ENCODE assay signal across 8 cellular contexts in genomic region chr1:154608522-154609294, GRCh38. TPM values are rescaled to one million over a fixed set of nuclear protein-coding genes. Genes with fewer than 3 reads are reported as not detected.
DNase-seq lines count a peak whose midpoint lies in the region; ATAC-seq and TF ChIP-seq lines count a peak whose summit lies in the region.

No MANE protein-coding gene starts in this region.

- H3K4me3 Mint-ChIP-seq in activated naive CD8-positive, alpha-beta T cell treated with anti-CD3 and anti-CD28 coated beads for 36 hours = peak overlapping the region; percentile 91
- peak overlapping the region; percentile 94 for H3K4me3 Mint-ChIP-seq in glutamatergic neuron (ENCODE audit: unreplicated experiment)

- ATAC-seq in aorta (ENCODE audit: low FRiP score) (peak; percentile 72), GM18861 (IDR thresholded peaks at IDR 0.05; ENCODE audit: unreplicated experiment) (no peak)

- peaks cover 12% of the 10 kb centered on the region for H3K36me3 ChIP-seq in HUES64 (ENCODE audit: insufficient read depth, low read length)
- H3K36me3 ChIP-seq in neutrophil = peaks cover 23% of the 10 kb centered on the region
- no peaks in the 10 kb centered on the region for H3K36me3 ChIP-seq in aorta (ENCODE audit: control insufficient read depth in 1 of 2, insufficient read depth in 2 of 2, low read length in 1 of 2)

- intact Hi-C loops in aorta (cut with DNase I) = loop anchor here in 1 of 2 donors (2.0 kb wide), 1 partner anchor 18 kb away; no protein-coding TSS in a partner anchor

- H3K9me3 ChIP-seq in HUES64 (ENCODE audit: insufficient read depth, low read depth, low read length) = no peaks in the 10 kb centered on the region
- H3K9me3 ChIP-seq in neutrophil = no peaks in the 10 kb centered on the region
- H3K9me3 ChIP-seq in aorta (ENCODE audit: control insufficient read depth, low read length) = no peaks in the 10 kb centered on the region

- TF ChIP-seq CTCF in glutamatergic neuron (IDR thresholded peaks at IDR 0.05; ENCODE audit: partially characterized antibody, unreplicated experiment) (no peak), neutrophil (IDR thresholded peaks at IDR 0.05) (no peak)

- H3K4me3 ChIP-seq in HUES64 (ENCODE audit: low read length) = peak overlapping the region; percentile 78
- H3K4me3 ChIP-seq in neutrophil (ENCODE audit: low read depth in 1 of 2, low read length in 1 of 2) = peak overlapping the region; percentile 60 to 87
- peak overlapping the region; percentile 74 to 96 for H3K4me3 ChIP-seq in aorta (ENCODE audit: low read length in 2 of 2)

- peak overlapping the region; percentile 97 for H3K27ac Mint-ChIP-seq in activated naive CD8-positive, alpha-beta T cell treated with anti-CD3 and anti-CD28 coated beads for 36 hours
- peak overlapping the region; percentile 85 for H3K27ac Mint-ChIP-seq in glutamatergic neuron (ENCODE audit: unreplicated experiment)

- H3K4me1 ChIP-seq in HUES64 (ENCODE audit: insufficient read depth, low read length) (peaks cover 37% of the 10 kb centered on the region), neutrophil (ENCODE audit: control insufficient read depth in 1 of 2, insufficient read depth in 1 of 2, low read depth in 1 of 2, low read length in 1 of 2) (peaks cover 71 to 77% of the 10 kb centered on the region in 2 experiments), aorta (ENCODE audit: control insufficient read depth in 1 of 2, insufficient read depth in 2 of 2, low read length in 2 of 2) (no peaks in the 10 kb centered on the region)

- H3K9me3 Mint-ChIP-seq in activated naive CD8-positive, alpha-beta T cell treated with anti-CD3 and anti-CD28 coated beads for 36 hours = no peaks in the 10 kb centered on the region
- peaks cover 6% of the 10 kb centered on the region for H3K9me3 Mint-ChIP-seq in glutamatergic neuron (ENCODE audit: unreplicated experiment)

- DNase-seq in D341Med (ENCODE audit: low spot score) (peak; percentile 74), RPMI8226 (peak; percentile 65), glutamatergic neuron (peak; percentile 38), aorta (peak; percentile 69 to 82)
- peak; percentile 43 for DNase-seq in activated naive CD8-positive, alpha-beta T cell treated with anti-CD3 and anti-CD28 coated beads for 36 hours

- no peaks in the 10 kb centered on the region for H3K27me3 Mint-ChIP-seq in activated naive CD8-positive, alpha-beta T cell treated with anti-CD3 and anti-CD28 coated beads for 36 hours
- H3K27me3 Mint-ChIP-seq in glutamatergic neuron (ENCODE audit: unreplicated experiment) = peaks cover 2% of the 10 kb centered on the region

- no peaks in the 10 kb centered on the region for H3K27me3 ChIP-seq in HUES64 (ENCODE audit: insufficient read depth, low read length)
- no peaks in the 10 kb centered on the region for H3K27me3 ChIP-seq in neutrophil
- H3K27me3 ChIP-seq in aorta (ENCODE audit: control insufficient read depth in 1 of 2, insufficient read depth in 2 of 2, low read length in 1 of 2) = no peaks in the 10 kb centered on the region

- H3K36me3 Mint-ChIP-seq in activated naive CD8-positive, alpha-beta T cell treated with anti-CD3 and anti-CD28 coated beads for 36 hours = peaks cover 39% of the 10 kb centered on the region
- no peaks in the 10 kb centered on the region for H3K36me3 Mint-ChIP-seq in glutamatergic neuron (ENCODE audit: unreplicated experiment)

- H3K27ac ChIP-seq in HUES64 (ENCODE audit: low read depth, low read length) = peak overlapping the region; percentile 98
- peak overlapping the region; percentile 99 for H3K27ac ChIP-seq in neutrophil
- H3K27ac ChIP-seq in aorta (ENCODE audit: low read depth in 1 of 2, low read length in 2 of 2) = peak overlapping the region; percentile 46 to 81

- H3K4me1 Mint-ChIP-seq in activated naive CD8-positive, alpha-beta T cell treated with anti-CD3 and anti-CD28 coated beads for 36 hours = peaks cover 65% of the 10 kb centered on the region
- peaks cover 27% of the 10 kb centered on the region for H3K4me1 Mint-ChIP-seq in glutamatergic neuron (ENCODE audit: low read depth, unreplicated experiment)

- H3K9ac ChIP-seq in HUES64 (ENCODE audit: low read depth, low read length) = peak overlapping the region; percentile 96

- under 1% methylated on average over 21 of the region's 31 CpGs for WGBS in HUES64
- WGBS in aorta, 2 donors = 5 to 6% methylated on average over 24 to 30 of the region's 31 CpGs

RNA-seq across cellular contexts. Expression of gene ADAR, which starts 0.7 kb away (rescaled TPM):
- polyA plus RNA-seq in HUES64 (2013, experiment 1 of 2) = 110 TPM
- polyA plus RNA-seq in HUES64 (2013, experiment 2 of 2) = 104 TPM
- total RNA-seq in activated naive CD8-positive, alpha-beta T cell treated with anti-CD3 and anti-CD28 coated beads for 36 hours = 100 to 1,000 TPM; 256 TPM
- 166 TPM for total RNA-seq in glutamatergic neuron (ENCODE audit: unreplicated experiment)
- total RNA-seq in aorta = 100 to 1,000 TPM; 125 to 138 TPM
- 10 to 100 TPM; 22.9 to 33.7 TPM for polyA plus RNA-seq in aorta

RNA-seq across cellular contexts. Expression of gene CHRNB2, which starts 41.1 kb away (rescaled TPM):
- polyA plus RNA-seq in HUES64 (2013, experiment 1 of 2) = 1.5 TPM
- polyA plus RNA-seq in HUES64 (2013, experiment 2 of 2) = 1.8 TPM
- not detected for total RNA-seq in activated naive CD8-positive, alpha-beta T cell treated with anti-CD3 and anti-CD28 coated beads for 36 hours
- 44.9 TPM for total RNA-seq in glutamatergic neuron (ENCODE audit: unreplicated experiment)
- not detected for total RNA-seq in aorta
- under 1 TPM in 1 of 2 donors, not detected in 1; 0.08 TPM for polyA plus RNA-seq in aorta

RNA-seq across cellular contexts. Expression of gene UBE2Q1, which starts 50.2 kb away (rescaled TPM):
- 50.7 TPM for polyA plus RNA-seq in HUES64 (2013, experiment 1 of 2)
- 60.2 TPM for polyA plus RNA-seq in HUES64 (2013, experiment 2 of 2)
- total RNA-seq in activated naive CD8-positive, alpha-beta T cell treated with anti-CD3 and anti-CD28 coated beads for 36 hours = 10 to 100 TPM; 84.4 to 87.4 TPM
- total RNA-seq in glutamatergic neuron (ENCODE audit: unreplicated experiment) (80.5 TPM), aorta (10 to 100 TPM; 55.5 to 63.9 TPM)
- polyA plus RNA-seq in aorta = 10 to 100 TPM; 25.5 to 34.4 TPM

Comparison
In these comparisons a context has a peak if more than half of its experiments do, and no peak if none do; other contexts are left out.
1. RNA of gene CHRNB2, which starts 41.1 kb away (total RNA-seq): 44.9 TPM in glutamatergic neuron (single experiment); not detected in aorta and not detected in activated naive CD8-positive, alpha-beta T cell treated with anti-CD3 and anti-CD28 coated beads for 36 hours; every median in the first group is over 10 times any median in the second.
2. Peak in every context shown above with its lines, with median percentiles within 50 percentile points of each other: DNase-seq, H3K27ac ChIP-seq and H3K4me3 ChIP-seq.